9 cellular contexts compared by ENCODE assay signal in genomic region chr18:7830468-7830867, GRCh38.
DNase-seq lines count a peak whose midpoint lies in the region; ATAC-seq and TF ChIP-seq lines count a peak whose summit lies in the region.
"Had no signal": no experiment of that assay in that cellular context is flagged by ENCODE, and none has a peak within 500 bp of the region (broad histone marks: within the 10 kb centered on the region; RNA-seq: fewer than 3 reads in every experiment).

No MANE protein-coding gene starts in this region.

- H3K27ac ChIP-seq in suprapubic skin (no peak overlapping the region), aorta (ENCODE audit: low read depth in 1 of 2, low read length in 2 of 2) (no peak overlapping the region)
- H3K27ac ChIP-seq: upper lobe of left lung had no signal

- CTCF ChIA-PET in HEK293T (lab: Yijun Ruan, JAX), result no interaction called here

- TF ChIP-seq POLR2A in erythroblast (IDR thresholded peaks at IDR 0.05; ENCODE audit: low read length) (no peak), suprapubic skin (IDR thresholded peaks at IDR 0.05) (no peak)

- H3K4me3 ChIP-seq in BE2C (ENCODE audit: low read depth, low read length), result no peak overlapping the region
- H3K4me3 ChIP-seq in suprapubic skin, result no peak overlapping the region
- no peak overlapping the region for H3K4me3 ChIP-seq in aorta (ENCODE audit: low read length in 2 of 2)
- H3K4me3 ChIP-seq: upper lobe of left lung had no signal

- POLR2A ChIA-PET in HEK293T (lab: Yijun Ruan, JAX), result no interaction called here

- DNase-seq in HEK293T (ENCODE audit: extremely low spot score), result peak; percentile 16
- DNase-seq in NCI-H146 treated with DMSO at 0.1 percent for 48 hours (lab: John Stamatoyannopoulos, UW; ENCODE audit: unreplicated experiment), result peak; percentile 49
- DNase-seq in erythroblast (lab: John Stamatoyannopoulos, UW), result peak; percentile 19 to 30
- DNase-seq in BE2C, result no peak
- DNase-seq in suprapubic skin (ENCODE audit: low spot score in 2 of 2), result no peak
- no peak for DNase-seq in aorta
- DNase-seq in activated CD4-positive, alpha-beta T cell treated with anti-CD3 and anti-CD28 coated beads, Interleukin-2, amount 50 U/mL, for 1 hour, result no peak
- DNase-seq: upper lobe of left lung had no signal

- intact Hi-C loops in aorta (cut with DNase I), result no loop called here

- ATAC-seq in GM18502 (IDR thresholded peaks at IDR 0.05; ENCODE audit: poor library complexity, unreplicated experiment), result peak; percentile 84
- ATAC-seq in aorta (ENCODE audit: low FRiP score), result no peak

- no peaks in the 10 kb centered on the region for H3K27me3 ChIP-seq in BE2C
- H3K27me3 ChIP-seq in suprapubic skin, result no peaks in the 10 kb centered on the region
- H3K27me3 ChIP-seq in aorta (ENCODE audit: control insufficient read depth in 1 of 2, insufficient read depth in 2 of 2, low read length in 1 of 2), result no peaks in the 10 kb centered on the region
- H3K27me3 ChIP-seq: upper lobe of left lung had no signal

- H3K4me1 ChIP-seq in BE2C (no peaks in the 10 kb centered on the region), suprapubic skin (no peaks in the 10 kb centered on the region), aorta (ENCODE audit: control insufficient read depth in 1 of 2, insufficient read depth in 2 of 2, low read length in 2 of 2) (no peaks in the 10 kb centered on the region)
- H3K4me1 ChIP-seq: upper lobe of left lung had no signal

- no peak for TF ChIP-seq EP300 in suprapubic skin (IDR thresholded peaks at IDR 0.05)

- no peaks in the 10 kb centered on the region for H3K9me3 ChIP-seq in BE2C
- no peaks in the 10 kb centered on the region for H3K9me3 ChIP-seq in suprapubic skin
- H3K9me3 ChIP-seq in aorta (ENCODE audit: control insufficient read depth, low read length), result no peaks in the 10 kb centered on the region
- H3K9me3 ChIP-seq: upper lobe of left lung had no signal

- 84% methylated on average over 3 of the region's 3 CpGs for WGBS in suprapubic skin
- WGBS in aorta, 2 donors, result 84 to 87% methylated on average over 3 of the region's 3 CpGs

- no peak for TF ChIP-seq CTCF in BE2C (IDR thresholded peaks at IDR 0.05; ENCODE audit: low read depth, low read length)
- no peak for TF ChIP-seq CTCF in suprapubic skin (IDR thresholded peaks at IDR 0.05)

- H3K36me3 ChIP-seq in BE2C, result no peaks in the 10 kb centered on the region
- no peaks in the 10 kb centered on the region for H3K36me3 ChIP-seq in suprapubic skin
- no peaks in the 10 kb centered on the region for H3K36me3 ChIP-seq in aorta (ENCODE audit: control insufficient read depth in 1 of 2, insufficient read depth in 2 of 2, low read length in 1 of 2)
- H3K36me3 ChIP-seq: upper lobe of left lung had no signal

TF ChIP-seq in HEK293T, 16 proteins besides CTCF, POLR2A, EP300 and RAD21:
- TF ChIP-seq CTBP1 (IDR thresholded peaks at IDR 0.05; ENCODE audit: borderline replicate concordance) (no peak), ARNT (IDR thresholded peaks at IDR 0.05) (no peak), NFRKB (IDR thresholded peaks at IDR 0.05) (no peak), PKNOX1 (IDR thresholded peaks at IDR 0.05) (peak; percentile 72), SUZ12 (IDR thresholded peaks at IDR 0.05) (no peak)
TF ChIP-seq in HEK293T: peak in this region for 1.

Comparison
In these comparisons a context has a peak if more than half of its experiments do, and no peak if none do; other contexts are left out.
1. DNase-seq: peak in HEK293T (single experiment), NCI-H146 treated with DMSO at 0.1 percent for 48 hours (single experiment) and erythroblast (2 of 2); none in BE2C (single experiment), suprapubic skin (0 of 2), aorta (0 of 2) and activated CD4-positive, alpha-beta T cell treated with anti-CD3 and anti-CD28 coated beads, Interleukin-2, amount 50 U/mL, for 1 hour (single experiment).